ENCODE assay signal across 13 cellular contexts in the genomic region with DNA sequence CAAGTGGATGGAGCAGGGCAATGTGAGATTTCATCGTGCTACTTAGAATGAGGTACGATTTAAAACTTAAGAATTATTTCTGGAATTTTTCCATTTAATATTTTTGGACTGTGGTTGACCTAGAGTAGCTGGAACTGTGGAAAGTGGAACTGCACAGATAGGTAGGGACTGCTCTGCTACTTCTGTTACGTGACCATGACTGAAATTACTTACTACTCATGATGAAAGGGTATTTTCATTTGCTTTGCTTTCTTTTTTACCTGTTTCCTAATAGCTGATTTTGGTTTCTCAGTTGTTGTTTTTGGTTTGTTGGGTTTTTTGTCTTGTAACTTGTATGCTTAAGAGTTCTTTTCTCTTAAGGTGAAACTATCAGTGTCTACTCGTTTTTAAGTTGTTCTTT. TPM values are rescaled to one million over a fixed set of nuclear protein-coding genes. Genes with fewer than 3 reads are reported as not detected.
A peak's percentile ranks its signal among the peaks of the same experiment; 100 is the strongest.
DNase-seq lines count a peak whose midpoint lies in the region; ATAC-seq and TF ChIP-seq lines count a peak whose summit lies in the region.
"Had no signal": no experiment of that assay in that cellular context is flagged by ENCODE, and none has a peak within 500 bp of the region (broad histone marks: within the 10 kb centered on the region; RNA-seq: fewer than 3 reads in every experiment).

No MANE protein-coding gene starts in this region.

- H3K36me3 Mint-ChIP-seq in natural killer cell: no peaks in the 10 kb centered on the region

- no peak overlapping the region for H3K4me3 Mint-ChIP-seq in natural killer cell
- H3K4me3 Mint-ChIP-seq: activated CD4-positive, alpha-beta T cell treated with anti-CD3 and anti-CD28 coated beads for 36 hours had no signal

- TF ChIP-seq CTCF in GM12865 (IDR thresholded peaks at IDR 0.05; ENCODE audit: insufficient read depth, low read depth, low read length, missing control alignments): no peak
- TF ChIP-seq CTCF in natural killer cell (IDR thresholded peaks at IDR 0.05): no peak

- H3K27me3 Mint-ChIP-seq in natural killer cell (ENCODE audit: low read depth in 2 of 2): no peaks in the 10 kb centered on the region
- H3K27me3 Mint-ChIP-seq: activated CD4-positive, alpha-beta T cell treated with anti-CD3 and anti-CD28 coated beads for 36 hours had no signal

- ATAC-seq in GM19395 (IDR thresholded peaks at IDR 0.05; ENCODE audit: unreplicated experiment) (peak; percentile 87), HG02610 (IDR thresholded peaks at IDR 0.05; ENCODE audit: unreplicated experiment) (peak; percentile 87), HG03354 (IDR thresholded peaks at IDR 0.05; ENCODE audit: poor library complexity, severe bottlenecking, unreplicated experiment) (peak; percentile 70), natural killer cell (no peak)
- ATAC-seq: activated CD4-positive, alpha-beta T cell treated with anti-CD3 and anti-CD28 coated beads for 36 hours; SK-N-SH treated with all-trans-retinoic acid at 6 μM for 48 hours had no signal

- peak overlapping the region; percentile 19; the same call in 1 of the 2 replicates for H3K4me3 ChIP-seq in GM12865 (ENCODE audit: low read depth, low read length)

- peaks cover 33 to 51% of the 10 kb centered on the region in 2 donors for H3K4me1 Mint-ChIP-seq in natural killer cell

- intact Hi-C loops in natural killer cell (cut with micrococcal nuclease): no loop called here

- DNase-seq in GM12865 (ENCODE audit: low read depth) (peak; percentile 37), NCI-H2107 treated with DMSO at 0.1 percent for 48 hours (lab: John Stamatoyannopoulos, UW; ENCODE audit: unreplicated experiment) (no peak), NOMO-1 treated with DMSO at 0.1 percent for 48 hours (lab: John Stamatoyannopoulos, UW; ENCODE audit: unreplicated experiment) (no peak), dermis blood vessel endothelial cell (no peak), natural killer cell (no peak)
- DNase-seq: activated CD4-positive, alpha-beta T cell treated with anti-CD3 and anti-CD28 coated beads for 36 hours; caudate nucleus; DMS153; NCI-H2029 had no signal

- H3K27ac Mint-ChIP-seq in natural killer cell: no peak overlapping the region
- H3K27ac Mint-ChIP-seq: activated CD4-positive, alpha-beta T cell treated with anti-CD3 and anti-CD28 coated beads for 36 hours had no signal

- no peaks in the 10 kb centered on the region for H3K9me3 Mint-ChIP-seq in natural killer cell

RNA-seq across cellular contexts. Expression of a gene that starts 11.4 kb away (rescaled TPM):
- total RNA-seq in dermis blood vessel endothelial cell (51.9 and 75.2 TPM in 2 replicates), natural killer cell (10 to 100 TPM; 48.5 to 59.3 (median 52.6) TPM)

Comparison
In these comparisons a context has a peak if more than half of its experiments do, and no peak if none do; other contexts are left out.
1. ATAC-seq: peak in GM19395 (single experiment), HG02610 (single experiment) and HG03354 (single experiment); none in natural killer cell (0 of 3).